20 cellular contexts compared by ENCODE assay signal in genomic region chr11:70616938-70617674, GRCh38.
"Had no signal": no experiment of that assay in that cellular context is flagged by ENCODE, and none has a peak within 500 bp of the region (broad histone marks: within the 10 kb centered on the region; RNA-seq: fewer than 3 reads in every experiment).

No MANE protein-coding gene starts in this region.

- H3K4me1 ChIP-seq: lower lobe of right lung, upper lobe of right lung had no signal

- DNase-seq: activated CD4-positive, alpha-beta T cell treated with anti-CD3 and anti-CD28 coated beads, Interleukin-2, amount 10 ng/mL, durations not matched to agents 7 days and 5 days; activated CD4-positive, CD25-positive, alpha-beta regulatory T cell treated with anti-CD3 and anti-CD28 coated beads, Interleukin-2, amount 50 U/mL, for 72 hours; activated CD8-positive, alpha-beta memory T cell treated with anti-CD3 and anti-CD28 coated beads, Interleukin-2, amount 10 ng/mL, durations not matched to agents 7 days and 5 days; activated CD8-positive, alpha-beta T cell treated with anti-CD3 and anti-CD28 coated beads for 36 hours; activated effector memory CD4-positive, alpha-beta T cell treated with anti-CD3 and anti-CD28 coated beads, Interleukin-2, amount 50 U/mL, for 16 hours; activated naive CD4-positive, alpha-beta T cell treated with anti-CD3 and anti-CD28 coated beads, Interleukin-2, amount 10 ng/mL, durations not matched to agents 7 days and 5 days; activated T-cell treated with anti-CD3 and anti-CD28 coated beads for 4 hours; cortex of kidney; kidney; lower lobe of right lung; naive B cell; stimulated activated CD4-positive, alpha-beta T cell treated with anti-CD3 and anti-CD28 coated beads, Interleukin-4, amount 100 ng/mL, for 24 hours; stimulated activated naive CD4-positive, alpha-beta T cell treated with Interleukin-2 at 50 U/mL for 16 hours; upper lobe of right lung had no signal

- H3K9me3 ChIP-seq: upper lobe of right lung had no signal

- H3K4me3 Mint-ChIP-seq: activated CD4-positive, alpha-beta T cell treated with anti-CD3 and anti-CD28 coated beads, Interleukin-2, amount 10 ng/mL, durations not matched to agents 7 days and 5 days; activated CD8-positive, alpha-beta memory T cell treated with anti-CD3 and anti-CD28 coated beads, Interleukin-2, amount 10 ng/mL, durations not matched to agents 7 days and 5 days; activated CD8-positive, alpha-beta T cell treated with anti-CD3 and anti-CD28 coated beads for 36 hours; activated naive CD4-positive, alpha-beta T cell treated with anti-CD3 and anti-CD28 coated beads, Interleukin-2, amount 10 ng/mL, durations not matched to agents 7 days and 5 days; naive B cell; neural crest cell had no signal

- H3K36me3 ChIP-seq: cardiac muscle cell, lower lobe of right lung, upper lobe of right lung had no signal

- ATAC-seq: activated CD8-positive, alpha-beta memory T cell treated with anti-CD3 and anti-CD28 coated beads, Interleukin-2, amount 10 ng/mL, durations not matched to agents 7 days and 5 days; activated CD8-positive, alpha-beta T cell treated with anti-CD3 and anti-CD28 coated beads for 36 hours; left lobe of liver; lower lobe of right lung; upper lobe of right lung had no signal

- H3K27ac ChIP-seq: cardiac muscle cell, epithelial cell of prostate, lower lobe of right lung, upper lobe of right lung, VCaP had no signal

- H3K36me3 Mint-ChIP-seq: activated CD8-positive, alpha-beta memory T cell treated with anti-CD3 and anti-CD28 coated beads, Interleukin-2, amount 10 ng/mL, durations not matched to agents 7 days and 5 days; activated naive CD4-positive, alpha-beta T cell treated with anti-CD3 and anti-CD28 coated beads, Interleukin-2, amount 10 ng/mL, durations not matched to agents 7 days and 5 days; naive B cell had no signal

- FAIRE-seq: kidney had no signal

- H3K27ac Mint-ChIP-seq: activated CD4-positive, alpha-beta T cell treated with anti-CD3 and anti-CD28 coated beads, Interleukin-2, amount 10 ng/mL, durations not matched to agents 7 days and 5 days; activated CD8-positive, alpha-beta memory T cell treated with anti-CD3 and anti-CD28 coated beads, Interleukin-2, amount 10 ng/mL, durations not matched to agents 7 days and 5 days; activated CD8-positive, alpha-beta T cell treated with anti-CD3 and anti-CD28 coated beads for 36 hours; activated naive CD4-positive, alpha-beta T cell treated with anti-CD3 and anti-CD28 coated beads, Interleukin-2, amount 10 ng/mL, durations not matched to agents 7 days and 5 days; naive B cell; progenitor cell of endocrine pancreas had no signal

- H3K4me3 ChIP-seq: cardiac muscle cell, lower lobe of right lung, upper lobe of right lung had no signal

- H3K27me3 ChIP-seq: cardiac muscle cell, upper lobe of right lung had no signal

- H3K9me3 Mint-ChIP-seq: activated CD4-positive, alpha-beta T cell treated with anti-CD3 and anti-CD28 coated beads, Interleukin-2, amount 10 ng/mL, durations not matched to agents 7 days and 5 days; activated naive CD4-positive, alpha-beta T cell treated with anti-CD3 and anti-CD28 coated beads, Interleukin-2, amount 10 ng/mL, durations not matched to agents 7 days and 5 days; neural crest cell had no signal

- H3K27me3 Mint-ChIP-seq: activated CD4-positive, alpha-beta T cell treated with anti-CD3 and anti-CD28 coated beads, Interleukin-2, amount 10 ng/mL, durations not matched to agents 7 days and 5 days; activated CD8-positive, alpha-beta memory T cell treated with anti-CD3 and anti-CD28 coated beads, Interleukin-2, amount 10 ng/mL, durations not matched to agents 7 days and 5 days; progenitor cell of endocrine pancreas had no signal

- H3K4me1 Mint-ChIP-seq: activated CD4-positive, alpha-beta T cell treated with anti-CD3 and anti-CD28 coated beads, Interleukin-2, amount 10 ng/mL, durations not matched to agents 7 days and 5 days; activated CD8-positive, alpha-beta memory T cell treated with anti-CD3 and anti-CD28 coated beads, Interleukin-2, amount 10 ng/mL, durations not matched to agents 7 days and 5 days; activated naive CD4-positive, alpha-beta T cell treated with anti-CD3 and anti-CD28 coated beads, Interleukin-2, amount 10 ng/mL, durations not matched to agents 7 days and 5 days; naive B cell had no signal
